In genomic region chr15:44780608-44781007, GRCh38 we compare ENCODE assay signal across 17 cellular contexts. TPM values are rescaled to one million over a fixed set of nuclear protein-coding genes. Genes with fewer than 3 reads are reported as not detected.
DNase-seq lines count a peak whose midpoint lies in the region; FAIRE-seq and TF ChIP-seq lines count a peak whose summit lies in the region.
"Had no signal": no experiment of that assay in that cellular context is flagged by ENCODE, and none has a peak within 500 bp of the region (broad histone marks: within the 10 kb centered on the region; RNA-seq: fewer than 3 reads in every experiment).

No MANE protein-coding gene starts in this region.

- H3K4me3 ChIP-seq in dorsolateral prefrontal cortex = no peak overlapping the region
- H3K4me3 ChIP-seq: HAP-1 had no signal

- FAIRE-seq in H54 (lab: Jason Lieb, UNC) = peak; percentile 76
- FAIRE-seq: A204.1, D721Med had no signal

- H3K27ac ChIP-seq in dorsolateral prefrontal cortex = peak overlapping the region in 40 of 59 donors; percentile 1 to 75 (median 43)
- peak overlapping the region; percentile 9 for H3K27ac ChIP-seq in substantia nigra (ENCODE audit: low read depth, low read length, poor library complexity, severe bottlenecking)

- TF ChIP-seq CTCF in dorsolateral prefrontal cortex (IDR thresholded peaks at IDR 0.05 in 54 of 56, conservative IDR thresholded peaks at IDR 0.05 in 2 of 56; ENCODE audit: low read depth in 1 of 56, partially characterized antibody in 56 of 56) = no peak

- TF ChIP-seq POLR2A in H54 (IDR thresholded peaks at IDR 0.05; ENCODE audit: low read depth, low read length) = no peak

- H3K27me3 ChIP-seq in dorsolateral prefrontal cortex = no peaks in the 10 kb centered on the region
- H3K27me3 ChIP-seq: BE2C had no signal

- DNase-seq in H54 (ENCODE audit: insufficient read length, low spot score) = no peak
- peak; percentile 9 for DNase-seq in astrocyte of the hippocampus (ENCODE audit: low read depth, low spot score)
- no peak for DNase-seq in dorsolateral prefrontal cortex
- DNase-seq in substantia nigra (lab: John Stamatoyannopoulos, UW) = no peak
- no peak for DNase-seq in NOMO-1 (lab: John Stamatoyannopoulos, UW; ENCODE audit: unreplicated experiment in 2 of 2)
- DNase-seq in NCI-H82 (lab: John Stamatoyannopoulos, UW) = no peak
- DNase-seq in activated T-cell treated with anti-CD3 and anti-CD28 coated beads, Interleukin-2, amount 50 U/mL, for 48 hours = no peak
- DNase-seq: BE2C, DMS79, MM.1S, NCI-H1048, NCI-H1436, NCI-H1930, T-helper 1 cell had no signal

- intact Hi-C loops in dorsolateral prefrontal cortex (cut with DNase I) = no loop called here

RNA-seq across cellular contexts. Expression of gene TRIM69, which starts 44.3 kb away (rescaled TPM):
- total RNA-seq in dorsolateral prefrontal cortex = 100 to 1,000 TPM in 1 of 120 experiments, 10 to 100 TPM in 119; 31.6 to 103 (median 60.3) TPM
